16 cellular contexts compared by ENCODE assay signal in the genomic region with DNA sequence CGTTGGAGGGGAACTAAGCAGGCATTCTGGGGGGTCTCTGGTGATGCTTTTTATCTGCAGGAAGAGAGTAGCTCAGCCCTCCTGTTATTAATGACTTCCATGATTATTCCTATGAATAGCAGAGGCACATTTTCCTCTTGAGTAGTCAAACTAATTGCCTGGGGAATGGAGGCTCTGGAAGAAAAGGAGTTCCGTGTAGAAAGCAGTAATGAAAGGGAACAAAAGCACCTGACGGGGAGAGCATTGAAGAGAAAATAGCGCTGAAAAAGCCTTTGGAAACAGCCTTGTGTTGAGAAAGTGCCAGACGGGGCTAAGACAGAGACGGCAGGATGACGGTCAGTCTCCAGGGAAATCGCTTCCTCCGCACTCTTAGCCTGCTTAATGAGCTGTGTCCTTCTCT.
A peak's percentile ranks its signal among the peaks of the same experiment; 100 is the strongest.
DNase-seq lines count a peak whose midpoint lies in the region; ATAC-seq and TF ChIP-seq lines count a peak whose summit lies in the region.
"Had no signal": no experiment of that assay in that cellular context is flagged by ENCODE, and none has a peak within 500 bp of the region (broad histone marks: within the 10 kb centered on the region; RNA-seq: fewer than 3 reads in every experiment).

No MANE protein-coding gene starts in this region.

- no peak overlapping the region for H3K4me3 ChIP-seq in coronary artery
- H3K4me3 ChIP-seq: K562, SK-N-MC had no signal

- TF ChIP-seq CTCF in coronary artery (IDR thresholded peaks at IDR 0.05), result no peak

- H3K27ac ChIP-seq in coronary artery, result no peak overlapping the region
- H3K27ac ChIP-seq: SK-N-MC had no signal

- DNase-seq in NCI-H2171 treated with DMSO at 0.1 percent for 48 hours (lab: John Stamatoyannopoulos, UW) (peak; percentile 40), NCI-H2171 (lab: John Stamatoyannopoulos, UW) (no peak), NCI-H2227 (lab: John Stamatoyannopoulos, UW; ENCODE audit: unreplicated experiment) (peak; percentile 57), left kidney (ENCODE audit: low read depth, low spot score) (peak; percentile 57), DMS 273 (lab: John Stamatoyannopoulos, UW; ENCODE audit: unreplicated experiment) (no peak), coronary artery (ENCODE audit: low spot score) (no peak)
- DNase-seq: C1 segment of cervical spinal cord, GF-D8, NCI-H187 treated with DMSO at 0.1 percent for 48 hours, NCI-H524, Right ventricle myocardium superior, T-cell had no signal

- ATAC-seq in HG02885 (IDR thresholded peaks at IDR 0.05; ENCODE audit: poor library complexity, unreplicated experiment), result no peak
- no peak for ATAC-seq in GM18498 (IDR thresholded peaks at IDR 0.05; ENCODE audit: unreplicated experiment)
- ATAC-seq: K562, T-cell had no signal

Comparison
In these comparisons a context has a peak if more than half of its experiments do, and no peak if none do; other contexts are left out.
1. DNase-seq: peak in NCI-H2171 treated with DMSO at 0.1 percent for 48 hours (single experiment), NCI-H2227 (single experiment) and left kidney (single experiment); none in NCI-H2171 (single experiment), DMS 273 (single experiment) and coronary artery (single experiment).